Comparison of ENCODE assay signal across 13 cellular contexts in genomic region chr15:38201714-38202113, GRCh38. TPM values are rescaled to one million over a fixed set of nuclear protein-coding genes. Genes with fewer than 3 reads are reported as not detected.
"Had no signal": no experiment of that assay in that cellular context is flagged by ENCODE, and none has a peak within 500 bp of the region (broad histone marks: within the 10 kb centered on the region; RNA-seq: fewer than 3 reads in every experiment).

No MANE protein-coding gene starts in this region.

- H3K4me3 ChIP-seq: tibial artery, vagina had no signal

- H3K36me3 ChIP-seq: tibial artery, vagina had no signal

- H3K4me1 ChIP-seq: parathyroid adenoma had no signal

- H3K27ac ChIP-seq: parathyroid adenoma, tibial artery, vagina had no signal

- H3K27me3 ChIP-seq: tibial artery, vagina had no signal

- ATAC-seq: effector memory CD8-positive, alpha-beta T cell had no signal

- H3K9me3 ChIP-seq: tibial artery, vagina had no signal

- DNase-seq: activated CD4-positive, alpha-beta memory T cell treated with anti-CD3 and anti-CD28 coated beads, Interleukin-2, amount 10 ng/mL, durations not matched to agents 7 days and 5 days; activated CD4-positive, alpha-beta T cell treated with anti-CD3 and anti-CD28 coated beads for 1 hour; activated CD8-positive, alpha-beta memory T cell treated with anti-CD3 and anti-CD28 coated beads, Interleukin-2, amount 50 U/mL, for 48 hours; activated naive CD4-positive, alpha-beta T cell treated with anti-CD3 and anti-CD28 coated beads for 36 hours; caudate nucleus; cortex of kidney; effector memory CD8-positive, alpha-beta T cell; left colon; retina; tibial artery had no signal

RNA-seq across cellular contexts. Expression of gene SPRED1, which starts 50.9 kb away (rescaled TPM):
- total RNA-seq: T-helper 2 cell treated with Interferon-gamma antibody and Interleukin-4, amounts not matched to agents 100 ng/mL and 5 ng/mL, for 36 hours had no signal
